ENCODE assay signal across 25 cellular contexts in the genomic region with DNA sequence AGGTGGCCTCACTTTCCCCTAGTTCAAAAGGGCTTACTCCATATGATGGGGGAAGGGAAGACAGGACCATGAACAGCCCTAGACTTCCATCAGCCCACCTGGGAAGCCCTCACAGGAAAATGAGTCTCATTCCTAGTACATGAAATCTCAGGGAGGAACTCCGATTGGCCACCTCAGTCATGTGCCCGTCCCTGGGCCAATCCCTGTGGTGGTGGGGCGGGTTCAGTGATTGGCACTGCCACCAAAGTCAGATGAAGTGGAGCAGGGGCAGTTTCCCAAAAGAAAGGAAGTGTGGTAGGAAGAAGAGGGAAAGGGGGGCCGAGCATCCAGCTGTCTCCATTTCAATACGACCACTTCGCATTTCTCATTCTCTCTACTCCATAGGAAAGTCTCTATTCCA. TPM values are rescaled to one million over a fixed set of nuclear protein-coding genes. Genes with fewer than 3 reads are reported as not detected.
DNase-seq lines count a peak whose midpoint lies in the region; ATAC-seq, FAIRE-seq and TF ChIP-seq lines count a peak whose summit lies in the region.
"Had no signal": no experiment of that assay in that cellular context is flagged by ENCODE, and none has a peak within 500 bp of the region (broad histone marks: within the 10 kb centered on the region; RNA-seq: fewer than 3 reads in every experiment).

No MANE protein-coding gene starts in this region.

- no TSS peak for BruUV-seq in endothelial cell of umbilical vein (replicated peaks; lab: Mats Ljungman, UMichigan)

- H3K4me1 ChIP-seq in endothelial cell of umbilical vein (ENCODE audit: control insufficient read depth, extremely low read depth, insufficient read depth, low read length): no peaks in the 10 kb centered on the region
- H3K4me1 ChIP-seq: esophagus squamous epithelium had no signal

- no peaks in the 10 kb centered on the region for H3K9me1 ChIP-seq in endothelial cell of umbilical vein (replicated peaks; ENCODE audit: control insufficient read depth, extremely low read depth, insufficient read depth, low read length)

- H3K79me2 ChIP-seq in endothelial cell of umbilical vein (ENCODE audit: control insufficient read depth, insufficient read depth, low read length): no peaks in the 10 kb centered on the region

- no peak for FAIRE-seq in endothelial cell of umbilical vein (lab: Jason Lieb, UNC)
- FAIRE-seq: A204.1, G401.6, GM12892, keratinocyte had no signal

- H2AFZ ChIP-seq in endothelial cell of umbilical vein (ENCODE audit: low read depth, low read length): no peak overlapping the region

- intact Hi-C loops in endothelial cell of umbilical vein (cut with micrococcal nuclease): no loop called here
- intact Hi-C loops in left ventricle myocardium superior (cut with micrococcal nuclease): no loop called here

- H3K27ac ChIP-seq in RWPE1 (no peak overlapping the region), endothelial cell of umbilical vein (ENCODE audit: insufficient read depth, low read depth, low read length) (no peak overlapping the region)
- H3K27ac ChIP-seq: brain microvascular endothelial cell, esophagus squamous epithelium, heart left ventricle had no signal

- TF ChIP-seq POLR2A in endothelial cell of umbilical vein (IDR thresholded peaks at IDR 0.05; ENCODE audit: low read depth, low read length): no peak

- no peak overlapping the region for H3K9ac ChIP-seq in endothelial cell of umbilical vein (replicated peaks; ENCODE audit: extremely low read depth, insufficient read depth, low read length)

- H3K4me2 ChIP-seq in endothelial cell of umbilical vein (ENCODE audit: insufficient read depth, low read length): no peak overlapping the region

- no peaks in the 10 kb centered on the region for H3K27me3 ChIP-seq in endothelial cell of umbilical vein (ENCODE audit: control insufficient read depth in 2 of 2, insufficient read depth in 2 of 2, low read length in 2 of 2)
- H3K27me3 ChIP-seq: heart left ventricle had no signal

- dilution Hi-C loops in endothelial cell of umbilical vein (cut with MboI; ENCODE audit: extremely low pct_ligation_motif_present, low sequenced_read_pairs): no loop called here

- H4K20me1 ChIP-seq in endothelial cell of umbilical vein (replicated peaks; ENCODE audit: control insufficient read depth, extremely low read depth, insufficient read depth, low read length): no peaks in the 10 kb centered on the region

- H3K4me3 ChIP-seq in endothelial cell of umbilical vein (replicated peaks in 1 of 3; ENCODE audit: insufficient read depth in 1 of 3, low read depth in 1 of 3, low read length in 3 of 3): no peak overlapping the region
- H3K4me3 ChIP-seq: esophagus squamous epithelium, heart left ventricle had no signal

- ATAC-seq in HG02798 (IDR thresholded peaks at IDR 0.05; ENCODE audit: poor library complexity, unreplicated experiment) (no peak), GM18870 (IDR thresholded peaks at IDR 0.05; ENCODE audit: unreplicated experiment) (no peak), left ventricle myocardium superior (no peak)
- ATAC-seq: stimulated activated naive CD8-positive, alpha-beta T cell treated with anti-CD3 and anti-CD28 coated beads, Interleukin-15, amount 100 ng/mL, for 72 hours had no signal

- no peaks in the 10 kb centered on the region for H3K9me3 ChIP-seq in endothelial cell of umbilical vein (replicated peaks; ENCODE audit: control insufficient read depth, insufficient read depth, low read length)
- H3K9me3 ChIP-seq: esophagus squamous epithelium, heart left ventricle had no signal

- CTCF ChIA-PET in RWPE1 (lab: Yijun Ruan, JAX): interaction anchor here (0.6 to 1.1 kb wide), 2 partner anchors 25 to 64 kb away, joined by 3 read pairs; no protein-coding TSS in a partner anchor
- CTCF ChIA-PET in endothelial cell of umbilical vein (lab: Charles Lee): no interaction called here

- no peaks in the 10 kb centered on the region for H3K36me3 ChIP-seq in endothelial cell of umbilical vein (ENCODE audit: control insufficient read depth in 2 of 2, extremely low read depth in 1 of 2, insufficient read depth in 2 of 2, low read length in 2 of 2)
- H3K36me3 ChIP-seq: brain microvascular endothelial cell had no signal

- TF ChIP-seq CTCF in RWPE1 (conservative IDR thresholded peaks at IDR 0.05; ENCODE audit: low read depth) (no peak), endothelial cell of umbilical vein (IDR thresholded peaks at IDR 0.05; ENCODE audit: extremely low read depth in 1 of 2, insufficient read depth in 1 of 2, low read depth in 1 of 2, low read length in 2 of 2) (no peak)

- POLR2A ChIA-PET in RWPE1 (lab: Yijun Ruan, JAX; ENCODE audit: low non-redundant PET): no interaction called here
- POLR2A ChIA-PET in endothelial cell of umbilical vein (lab: Charles Lee): no interaction called here

- DNase-seq in NCI-H82 (lab: John Stamatoyannopoulos, UW) (peak; percentile 37), NCI-H82 treated with DMSO at 0.1 percent for 48 hours (lab: John Stamatoyannopoulos, UW; ENCODE audit: unreplicated experiment) (no peak), Daoy (ENCODE audit: low read depth) (peak; percentile 35), RWPE1 (ENCODE audit: low spot score) (peak; percentile 28), endothelial cell of umbilical vein (ENCODE audit: low read depth, low spot score) (no peak), left ventricle myocardium superior (no peak)
- DNase-seq: activated CD8-positive, alpha-beta memory T cell treated with anti-CD3 and anti-CD28 coated beads, Interleukin-2, amount 50 U/mL, for 48 hours; brain microvascular endothelial cell; CD4-positive, alpha-beta memory T cell; esophagus squamous epithelium; NCI-H2107; stimulated activated naive CD8-positive, alpha-beta T cell treated with anti-CD3 and anti-CD28 coated beads, Interleukin-15, amount 100 ng/mL, for 72 hours; T-helper 1 cell had no signal

TF ChIP-seq in endothelial cell of umbilical vein, 7 proteins besides CTCF, POLR2A, EP300 and RAD21:
- TF ChIP-seq POLR2AphosphoS5 (IDR thresholded peaks at IDR 0.05; ENCODE audit: insufficient read depth, low read depth, low read length): no peak
- no peak for TF ChIP-seq EZH2 (IDR thresholded peaks at IDR 0.05; ENCODE audit: borderline replicate concordance, low read depth, low read length, severe bottlenecking)
- TF ChIP-seq FOS (IDR thresholded peaks at IDR 0.05; ENCODE audit: borderline replicate concordance, insufficient read depth, low read length): no peak
- TF ChIP-seq, protein P1, sequence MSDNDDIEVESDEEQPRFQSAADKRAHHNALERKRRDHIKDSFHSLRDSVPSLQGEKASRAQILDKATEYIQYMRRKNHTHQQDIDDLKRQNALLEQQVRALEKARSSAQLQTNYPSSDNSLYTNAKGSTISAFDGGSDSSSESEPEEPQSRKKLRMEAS (IDR thresholded peaks at IDR 0.05; ENCODE audit: insufficient read depth, insufficient read length): peak; percentile 7
- TF ChIP-seq GATA2 (IDR thresholded peaks at IDR 0.05; ENCODE audit: insufficient read depth, insufficient read length, low read depth, low read length): no peak
- no peak for TF ChIP-seq MYC (IDR thresholded peaks at IDR 0.05; ENCODE audit: low read depth, low read length)

RNA-seq across cellular contexts. Expression of a gene that starts 25.9 kb away (rescaled TPM):
- total RNA-seq in Daoy (2014; rRNA removed; shearing (Covaris generic)): not detected in 2 replicates
- total RNA-seq in endothelial cell of umbilical vein: not detected in 2 replicates
- not detected in 2 replicates for polyA plus RNA-seq in endothelial cell of umbilical vein
- not detected in 2 replicates for polyA plus RNA-seq in endothelial cell of umbilical vein (2011; cell fraction: cytosol; rRNA removed)
- polyA plus RNA-seq in endothelial cell of umbilical vein (2011; cell fraction: nucleus; rRNA removed): not detected in 2 replicates
- polyA plus RNA-seq in endothelial cell of umbilical vein (2012): not detected in 2 replicates
- polyA minus RNA-seq in endothelial cell of umbilical vein: not detected in 2 replicates
- polyA minus RNA-seq in endothelial cell of umbilical vein (2011; cell fraction: cytosol; rRNA and poly(A)+ RNA removed): not detected
- not detected in 2 replicates for polyA minus RNA-seq in endothelial cell of umbilical vein (2011; cell fraction: nucleus; rRNA and poly(A)+ RNA removed)
- total RNA-seq in left ventricle myocardium superior: not detected
- total RNA-seq: CD4-positive, alpha-beta memory T cell; dermis microvascular lymphatic vessel endothelial cell; esophagus squamous epithelium; H4; heart left ventricle; mesothelial cell of epicardium; renal cortical epithelial cell; ureter had no signal
- polyA plus RNA-seq: CD4-positive, alpha-beta memory T cell; heart left ventricle; keratinocyte had no signal

RNA-seq across cellular contexts. Expression of a gene that starts 33.5 kb away (rescaled TPM):
- not detected in 2 replicates for total RNA-seq in Daoy (2014; rRNA removed; shearing (Covaris generic))
- 0.58 and 0.73 TPM in 2 replicates for total RNA-seq in endothelial cell of umbilical vein
- 1.3 and 1.6 TPM in 2 replicates for polyA plus RNA-seq in endothelial cell of umbilical vein
- polyA plus RNA-seq in endothelial cell of umbilical vein (2011; cell fraction: cytosol; rRNA removed): 0.44 and 0.51 TPM in 2 replicates
- 1.7 and 3.1 TPM in 2 replicates for polyA plus RNA-seq in endothelial cell of umbilical vein (2011; cell fraction: nucleus; rRNA removed)
- 0.05 and 0.31 TPM in 2 replicates for polyA plus RNA-seq in endothelial cell of umbilical vein (2012)
- polyA minus RNA-seq in endothelial cell of umbilical vein: 0.19 and 1.6 TPM in 2 replicates
- polyA minus RNA-seq in endothelial cell of umbilical vein (2011; cell fraction: cytosol; rRNA and poly(A)+ RNA removed): not detected
- 0.48 and 0.87 TPM in 2 replicates for polyA minus RNA-seq in endothelial cell of umbilical vein (2011; cell fraction: nucleus; rRNA and poly(A)+ RNA removed)
- 3.0 TPM for total RNA-seq in left ventricle myocardium superior
- total RNA-seq: CD4-positive, alpha-beta memory T cell; renal cortical epithelial cell had no signal
- polyA plus RNA-seq: CD4-positive, alpha-beta memory T cell; keratinocyte had no signal

RNA-seq across cellular contexts. Expression of a gene that starts 40.8 kb away (rescaled TPM):
- total RNA-seq in Daoy (2014; rRNA removed; shearing (Covaris generic)): 1.0 TPM in 1 of 2 replicates, not detected in the other
- total RNA-seq in endothelial cell of umbilical vein: 0.21 and 0.62 TPM in 2 replicates
- polyA plus RNA-seq in endothelial cell of umbilical vein: 0.04 and 0.10 TPM in 2 replicates
- 0.09 and 0.10 TPM in 2 replicates for polyA plus RNA-seq in endothelial cell of umbilical vein (2011; cell fraction: cytosol; rRNA removed)
- polyA plus RNA-seq in endothelial cell of umbilical vein (2011; cell fraction: nucleus; rRNA removed): 0.21 and 0.25 TPM in 2 replicates
- polyA plus RNA-seq in endothelial cell of umbilical vein (2012): 0.16 TPM in 1 of 2 replicates, not detected in the other
- polyA minus RNA-seq in endothelial cell of umbilical vein: 0.05 and 0.40 TPM in 2 replicates
- polyA minus RNA-seq in endothelial cell of umbilical vein (2011; cell fraction: cytosol; rRNA and poly(A)+ RNA removed): not detected
- 0.05 and 0.19 TPM in 2 replicates for polyA minus RNA-seq in endothelial cell of umbilical vein (2011; cell fraction: nucleus; rRNA and poly(A)+ RNA removed)
- 0.27 TPM for total RNA-seq in left ventricle myocardium superior

Comparison
In these comparisons a context has a peak if more than half of its experiments do, and no peak if none do; other contexts are left out.
1. DNase-seq: peak in NCI-H82 (single experiment), Daoy (single experiment) and RWPE1 (single experiment); none in NCI-H82 treated with DMSO at 0.1 percent for 48 hours (single experiment), endothelial cell of umbilical vein (single experiment) and left ventricle myocardium superior (single experiment).